Comparison of ENCODE assay signal across 2 cellular contexts in genomic region chr3:134161817-134162396, GRCh38.
TF ChIP-seq lines count a peak whose summit lies in the region.

No MANE protein-coding gene starts in this region.

TF ChIP-seq in HepG2, 621 proteins besides CTCF, POLR2A, EP300 and RAD21 (continued from another document):
- TF ChIP-seq SNAPC2 (CRISPR knock-in tag; IDR thresholded peaks at IDR 0.05): no peak

TF ChIP-seq in H1, 55 proteins besides CTCF, POLR2A, EP300 and RAD21:
- TF ChIP-seq, protein P1, sequence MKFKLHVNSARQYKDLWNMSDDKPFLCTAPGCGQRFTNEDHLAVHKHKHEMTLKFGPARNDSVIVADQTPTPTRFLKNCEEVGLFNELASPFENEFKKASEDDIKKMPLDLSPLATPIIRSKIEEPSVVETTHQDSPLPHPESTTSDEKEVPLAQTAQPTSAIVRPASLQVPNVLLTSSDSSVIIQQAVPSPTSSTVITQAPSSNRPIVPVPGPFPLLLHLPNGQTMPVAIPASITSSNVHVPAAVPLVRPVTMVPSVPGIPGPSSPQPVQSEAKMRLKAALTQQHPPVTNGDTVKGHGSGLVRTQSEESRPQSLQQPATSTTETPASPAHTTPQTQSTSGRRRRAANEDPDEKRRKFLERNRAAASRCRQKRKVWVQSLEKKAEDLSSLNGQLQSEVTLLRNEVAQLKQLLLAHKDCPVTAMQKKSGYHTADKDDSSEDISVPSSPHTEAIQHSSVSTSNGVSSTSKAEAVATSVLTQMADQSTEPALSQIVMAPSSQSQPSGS (IDR thresholded peaks at IDR 0.05; ENCODE audit: low read length): no peak
- TF ChIP-seq SRF (IDR thresholded peaks at IDR 0.05; ENCODE audit: low read depth, low read length): peak; percentile 58; the same call in 1 of the 2 replicates
- TF ChIP-seq USF2 (IDR thresholded peaks at IDR 0.05; ENCODE audit: low read length): no peak
- no peak for TF ChIP-seq YY1 (IDR thresholded peaks at IDR 0.05; ENCODE audit: low read depth, low read length)
